ENCODE assay signal across 21 cellular contexts in genomic region chr10:15453921-15454320, GRCh38.
"Had no signal": no experiment of that assay in that cellular context is flagged by ENCODE, and none has a peak within 500 bp of the region (broad histone marks: within the 10 kb centered on the region; RNA-seq: fewer than 3 reads in every experiment).

No MANE protein-coding gene starts in this region.

- H3K4me3 ChIP-seq: dorsolateral prefrontal cortex, gastroesophageal sphincter, lung, spleen, testis, tibial nerve had no signal

- H3K27me3 ChIP-seq: gastroesophageal sphincter, testis, tibial nerve had no signal

- H3K36me3 ChIP-seq: gastroesophageal sphincter, spleen, tibial nerve had no signal

- ATAC-seq: esophagus mucosa; gastroesophageal sphincter; left cardiac atrium; left ventricle myocardium superior; sciatic nerve; stimulated activated naive B cell treated with anti-CD40 and anti-IgM and Interleukin-4, amounts not matched to agents 10 μg/mL and 1 μg/mL and 100 μg/mL, for 72 hours; stimulated activated naive CD8-positive, alpha-beta T cell treated with anti-CD3 and anti-CD28 coated beads, Interleukin-15, amount 100 ng/mL, for 72 hours had no signal

- H3K4me1 Mint-ChIP-seq: naive B cell; stimulated activated naive B cell treated with anti-CD40 and anti-IgM and Interleukin-4, amounts not matched to agents 10 μg/mL and 1 μg/mL and 100 μg/mL, for 72 hours had no signal

- H3K36me3 Mint-ChIP-seq: naive B cell; stimulated activated naive B cell treated with anti-CD40 and anti-IgM and Interleukin-4, amounts not matched to agents 10 μg/mL and 1 μg/mL and 100 μg/mL, for 72 hours had no signal

- H3K9me3 Mint-ChIP-seq: stimulated activated naive CD8-positive, alpha-beta T cell treated with anti-CD3 and anti-CD28 coated beads, Interleukin-15, amount 100 ng/mL, for 72 hours had no signal

- DNase-seq: cortex of kidney; dorsolateral prefrontal cortex; effector CD8-positive, alpha-beta T cell; kidney; left cardiac atrium; left ventricle myocardium superior; mesendoderm; naive B cell; posterior cingulate gyrus; spleen; stimulated activated CD4-positive, alpha-beta T cell treated with anti-CD3 and anti-CD28 coated beads, Interleukin-15, amount 100 ng/mL, for 24 hours; stimulated activated CD4-positive, alpha-beta T cell treated with anti-CD3 and anti-CD28 coated beads, Interleukin-1b, Interleukin-23, amount 100 ng/mL, for 48 hours; stimulated activated CD4-positive, alpha-beta T cell treated with anti-CD3 and anti-CD28 coated beads, Interleukin-4, amount 100 ng/mL, for 4 hours; stimulated activated naive B cell treated with anti-CD40 and anti-IgM and Interleukin-4, amounts not matched to agents 10 μg/mL and 1 μg/mL and 100 μg/mL, for 72 hours; stimulated activated naive CD8-positive, alpha-beta T cell treated with anti-CD3 and anti-CD28 coated beads, Interleukin-15, amount 100 ng/mL, for 72 hours; testis had no signal

- H3K4me3 Mint-ChIP-seq: naive B cell; stimulated activated naive B cell treated with anti-CD40 and anti-IgM and Interleukin-4, amounts not matched to agents 10 μg/mL and 1 μg/mL and 100 μg/mL, for 72 hours; stimulated activated naive CD8-positive, alpha-beta T cell treated with anti-CD3 and anti-CD28 coated beads, Interleukin-15, amount 100 ng/mL, for 72 hours had no signal

- H3K27ac Mint-ChIP-seq: naive B cell; stimulated activated naive B cell treated with anti-CD40 and anti-IgM and Interleukin-4, amounts not matched to agents 10 μg/mL and 1 μg/mL and 100 μg/mL, for 72 hours; stimulated activated naive CD8-positive, alpha-beta T cell treated with anti-CD3 and anti-CD28 coated beads, Interleukin-15, amount 100 ng/mL, for 72 hours had no signal

- H3K9me3 ChIP-seq: testis, tibial nerve had no signal

- H3K27ac ChIP-seq: dorsolateral prefrontal cortex, gastroesophageal sphincter, spleen, testis, tibial nerve had no signal
